ENCODE assay signal across 20 cellular contexts in genomic region chr22:47094861-47095330, GRCh38.
A peak's percentile ranks its signal among the peaks of the same experiment; 100 is the strongest.
DNase-seq lines count a peak whose midpoint lies in the region; ATAC-seq, FAIRE-seq and TF ChIP-seq lines count a peak whose summit lies in the region.
"Had no signal": no experiment of that assay in that cellular context is flagged by ENCODE, and none has a peak within 500 bp of the region (broad histone marks: within the 10 kb centered on the region; RNA-seq: fewer than 3 reads in every experiment).

No MANE protein-coding gene starts in this region.

- H3K4me1 ChIP-seq in K562 (replicated peaks in 1 of 2; ENCODE audit: control insufficient read depth in 2 of 2, insufficient read depth in 2 of 2, low read length in 2 of 2) (peaks cover 21 to 24% of the 10 kb centered on the region in 2 experiments; a peak in 4 of 5 replicates), ascending aorta (no peaks in the 10 kb centered on the region)

- no peaks in the 10 kb centered on the region for H3K27me3 ChIP-seq in MG63
- no peaks in the 10 kb centered on the region for H3K27me3 ChIP-seq in K562 (ENCODE audit: control insufficient read depth in 2 of 2, insufficient read depth in 2 of 2, low read length in 2 of 2)
- no peaks in the 10 kb centered on the region for H3K27me3 ChIP-seq in ascending aorta
- H3K27me3 ChIP-seq: esophagus squamous epithelium had no signal

- H3K27me3 Mint-ChIP-seq in activated CD4-positive, alpha-beta memory T cell treated with anti-CD3 and anti-CD28 coated beads for 36 hours = no peaks in the 10 kb centered on the region
- H3K27me3 Mint-ChIP-seq in activated CD4-positive, alpha-beta memory T cell treated with anti-CD3 and anti-CD28 coated beads, Interleukin-2, amount 10 ng/mL, durations not matched to agents 7 days and 5 days = no peaks in the 10 kb centered on the region
- no peaks in the 10 kb centered on the region for H3K27me3 Mint-ChIP-seq in osteocyte (ENCODE audit: unreplicated experiment)
- H3K27me3 Mint-ChIP-seq: activated naive CD4-positive, alpha-beta T cell treated with anti-CD3 and anti-CD28 coated beads, Interleukin-2, amount 50 U/mL, for 24 hours; central memory CD8-positive, alpha-beta T cell had no signal

- intact Hi-C loops in activated CD4-positive, alpha-beta memory T cell treated with anti-CD3 and anti-CD28 coated beads for 36 hours (cut with micrococcal nuclease) = loop anchor here (10.0 kb wide), 1 partner anchor 90 kb away; no protein-coding TSS in a partner anchor
- intact Hi-C loops in K562 (cut with micrococcal nuclease) (no loop called here), ascending aorta (cut with DNase I) (no loop called here)

- ATAC-seq in K562 (no peak), GM18520 (IDR thresholded peaks at IDR 0.05; ENCODE audit: unreplicated experiment) (no peak), GM21825 (IDR thresholded peaks at IDR 0.05; ENCODE audit: unreplicated experiment) (no peak)
- ATAC-seq: WTC11 had no signal

- no peak overlapping the region for H3K4me2 ChIP-seq in K562 (ENCODE audit: insufficient read depth, low read length)

- no peak for TF ChIP-seq RAD21 in K562 (CRISPR knock-in tag; conservative IDR thresholded peaks at IDR 0.05 in 1 of 2, IDR thresholded peaks at IDR 0.05 in 1 of 2)

- TF ChIP-seq CTCF in K562 (IDR thresholded peaks at IDR 0.05 in 2 of 3, conservative IDR thresholded peaks at IDR 0.05 in 1 of 3; ENCODE audit: insufficient read depth in 2 of 3, low read depth in 1 of 3, low read length in 3 of 3) (no peak), osteocyte (IDR thresholded peaks at IDR 0.05) (no peak), ascending aorta (IDR thresholded peaks at IDR 0.05) (no peak)

- peaks cover 4% of the 10 kb centered on the region for H3K9me1 ChIP-seq in K562 (ENCODE audit: control insufficient read depth, insufficient read depth, low read length)

- no peak overlapping the region for H2AFZ ChIP-seq in K562 (ENCODE audit: low read depth, low read length)

- no peak for TF ChIP-seq POLR2A in K562 (conservative IDR thresholded peaks at IDR 0.05)

- CTCF ChIA-PET in activated CD4-positive, alpha-beta memory T cell treated with anti-CD3 and anti-CD28 coated beads for 36 hours (lab: Charles Lee) = interaction anchor here (1.4 kb wide), 1 partner anchor 12 kb away, joined by 4 read pairs; no protein-coding TSS in a partner anchor
- CTCF ChIA-PET in activated CD4-positive, alpha-beta memory T cell treated with anti-CD3 and anti-CD28 coated beads, Interleukin-2, amount 10 ng/mL, durations not matched to agents 7 days and 5 days (lab: Charles Lee) = no interaction called here
- CTCF ChIA-PET in K562 (lab: Yijun Ruan, JAX; ENCODE audit: low intra/inter-chr PET ratio) = no interaction called here

- H3K36me3 Mint-ChIP-seq in activated CD4-positive, alpha-beta memory T cell treated with anti-CD3 and anti-CD28 coated beads for 36 hours = peaks cover 21% of the 10 kb centered on the region
- H3K36me3 Mint-ChIP-seq in activated CD4-positive, alpha-beta memory T cell treated with anti-CD3 and anti-CD28 coated beads, Interleukin-2, amount 10 ng/mL, durations not matched to agents 7 days and 5 days (ENCODE audit: low read depth) = peaks cover 28% of the 10 kb centered on the region
- H3K36me3 Mint-ChIP-seq in osteocyte (ENCODE audit: unreplicated experiment) = no peaks in the 10 kb centered on the region

- FAIRE-seq in K562 (lab: Jason Lieb, UNC) = no peak
- FAIRE-seq: kidney had no signal

- H3K4me3 Mint-ChIP-seq in activated CD4-positive, alpha-beta memory T cell treated with anti-CD3 and anti-CD28 coated beads for 36 hours = no peak overlapping the region
- no peak overlapping the region for H3K4me3 Mint-ChIP-seq in activated CD4-positive, alpha-beta memory T cell treated with anti-CD3 and anti-CD28 coated beads, Interleukin-2, amount 10 ng/mL, durations not matched to agents 7 days and 5 days
- H3K4me3 Mint-ChIP-seq in osteocyte (ENCODE audit: unreplicated experiment) = no peak overlapping the region
- H3K4me3 Mint-ChIP-seq: activated naive CD4-positive, alpha-beta T cell treated with anti-CD3 and anti-CD28 coated beads, Interleukin-2, amount 50 U/mL, for 24 hours; central memory CD8-positive, alpha-beta T cell; neural crest cell; WTC11 had no signal

- no peaks in the 10 kb centered on the region for H3K36me3 ChIP-seq in MG63
- no peaks in the 10 kb centered on the region for H3K36me3 ChIP-seq in K562 (ENCODE audit: control insufficient read depth, insufficient read depth, low read length)
- no peaks in the 10 kb centered on the region for H3K36me3 ChIP-seq in ascending aorta
- H3K36me3 ChIP-seq: esophagus squamous epithelium had no signal

- DNase-seq in activated CD4-positive, alpha-beta memory T cell treated with anti-CD3 and anti-CD28 coated beads for 36 hours = peak; percentile 45
- DNase-seq in activated CD4-positive, alpha-beta memory T cell treated with anti-CD3 and anti-CD28 coated beads, Interleukin-2, amount 10 ng/mL, durations not matched to agents 7 days and 5 days = no peak
- DNase-seq in MG63 (peak; percentile 9), K562 (ENCODE audit: extremely low read depth in 1 of 4, low spot score in 3 of 4) (no peak), osteocyte (ENCODE audit: extremely low spot score, unreplicated experiment) (peak; percentile 13), ascending aorta (ENCODE audit: low spot score in 2 of 2) (no peak)
- DNase-seq: DMS 273 treated with DMSO at 0.1 percent for 48 hours, esophagus squamous epithelium, HCEC 1CT, kidney, mesenchymal stem cell, NCI-H1436 treated with DMSO at 0.1 percent for 48 hours, NCI-H446 had no signal

- POLR2A ChIA-PET in activated CD4-positive, alpha-beta memory T cell treated with anti-CD3 and anti-CD28 coated beads for 36 hours (lab: Charles Lee) = interaction anchor here (0.6 kb wide), 1 partner anchor 13 kb away, joined by 4 read pairs; no protein-coding TSS in a partner anchor
- POLR2A ChIA-PET in activated CD4-positive, alpha-beta memory T cell treated with anti-CD3 and anti-CD28 coated beads, Interleukin-2, amount 10 ng/mL, durations not matched to agents 7 days and 5 days (lab: Charles Lee) = no interaction called here
- POLR2A ChIA-PET in K562 (lab: Yijun Ruan, JAX) = no interaction called here

- in situ Hi-C loops in K562 (cut with MboI) = no loop called here

- H3K4me1 Mint-ChIP-seq in activated CD4-positive, alpha-beta memory T cell treated with anti-CD3 and anti-CD28 coated beads for 36 hours (ENCODE audit: low read depth) = peaks cover 38% of the 10 kb centered on the region
- peaks cover 19% of the 10 kb centered on the region for H3K4me1 Mint-ChIP-seq in activated CD4-positive, alpha-beta memory T cell treated with anti-CD3 and anti-CD28 coated beads, Interleukin-2, amount 10 ng/mL, durations not matched to agents 7 days and 5 days
- H3K4me1 Mint-ChIP-seq in osteocyte (ENCODE audit: unreplicated experiment) = peaks cover 12% of the 10 kb centered on the region

- H4K20me1 ChIP-seq in K562 (replicated peaks; ENCODE audit: control insufficient read depth, insufficient read depth, low read length) = no peaks in the 10 kb centered on the region

- peaks cover 8% of the 10 kb centered on the region; the same call in 1 of the 2 replicates for H3K9me3 ChIP-seq in MG63
- H3K9me3 ChIP-seq in K562 (replicated peaks; ENCODE audit: control insufficient read depth, insufficient read depth, low read depth, low read length) = no peaks in the 10 kb centered on the region
- H3K9me3 ChIP-seq in ascending aorta = no peaks in the 10 kb centered on the region
- H3K9me3 ChIP-seq: esophagus squamous epithelium had no signal

- H3K79me2 ChIP-seq in K562 (ENCODE audit: control insufficient read depth, insufficient read depth, low read length) = no peaks in the 10 kb centered on the region; the same call in 2 of the 3 replicates

- peak overlapping the region; percentile 1 for H3K27ac Mint-ChIP-seq in activated CD4-positive, alpha-beta memory T cell treated with anti-CD3 and anti-CD28 coated beads for 36 hours
- H3K27ac Mint-ChIP-seq in activated CD4-positive, alpha-beta memory T cell treated with anti-CD3 and anti-CD28 coated beads, Interleukin-2, amount 10 ng/mL, durations not matched to agents 7 days and 5 days = no peak overlapping the region
- H3K27ac Mint-ChIP-seq in osteocyte (ENCODE audit: unreplicated experiment) = no peak overlapping the region
- H3K27ac Mint-ChIP-seq: activated naive CD4-positive, alpha-beta T cell treated with anti-CD3 and anti-CD28 coated beads, Interleukin-2, amount 50 U/mL, for 24 hours; WTC11 had no signal

- H3K4me3 ChIP-seq in MG63 = no peak overlapping the region
- H3K4me3 ChIP-seq in K562 = no peak overlapping the region
- no peak overlapping the region for H3K4me3 ChIP-seq in ascending aorta
- H3K4me3 ChIP-seq: esophagus squamous epithelium had no signal

- H3K9me3 Mint-ChIP-seq in activated CD4-positive, alpha-beta memory T cell treated with anti-CD3 and anti-CD28 coated beads for 36 hours = peaks cover 26% of the 10 kb centered on the region
- H3K9me3 Mint-ChIP-seq in activated CD4-positive, alpha-beta memory T cell treated with anti-CD3 and anti-CD28 coated beads, Interleukin-2, amount 10 ng/mL, durations not matched to agents 7 days and 5 days = peaks cover 47% of the 10 kb centered on the region
- H3K9me3 Mint-ChIP-seq in osteocyte (ENCODE audit: unreplicated experiment) = peaks cover 8% of the 10 kb centered on the region
- H3K9me3 Mint-ChIP-seq: activated naive CD4-positive, alpha-beta T cell treated with anti-CD3 and anti-CD28 coated beads, Interleukin-2, amount 50 U/mL, for 24 hours; central memory CD8-positive, alpha-beta T cell had no signal

- no peak overlapping the region for H3K27ac ChIP-seq in K562 (ENCODE audit: extremely low read depth, low read depth, low read length)
- no peak overlapping the region for H3K27ac ChIP-seq in ascending aorta
- H3K27ac ChIP-seq: C4-2B had no signal

- 64% methylated on average over 8 of the region's 8 CpGs for WGBS in K562 (ENCODE audit: insufficient coverage, low coverage, missing lambda C conversion rate)

- BruUV-seq in K562 (replicated peaks; lab: Mats Ljungman, UMichigan) = no TSS peak

- no peak for TF ChIP-seq EP300 in K562 (IDR thresholded peaks at IDR 0.05; ENCODE audit: low read length)

- H3K9ac ChIP-seq in K562 (ENCODE audit: insufficient read depth in 1 of 2, low read depth in 2 of 2, low read length in 2 of 2) = no peak overlapping the region

TF ChIP-seq in K562, 482 proteins besides CTCF, POLR2A, EP300 and RAD21 (continues in another document):
- TF ChIP-seq ZBTB12 (CRISPR knock-in tag; IDR thresholded peaks at IDR 0.05) (no peak), PYGO2 (tag; IDR thresholded peaks at IDR 0.05) (no peak), FOSL1 (tag; conservative IDR thresholded peaks at IDR 0.05) (0 out of 2 replicates have a peak, but pooled peaks have one; percentile 28)

Comparison
In these comparisons a context has a peak if more than half of its experiments do, and no peak if none do; other contexts are left out.
1. DNase-seq: peak in activated CD4-positive, alpha-beta memory T cell treated with anti-CD3 and anti-CD28 coated beads for 36 hours (single experiment), MG63 (single experiment) and osteocyte (single experiment); none in activated CD4-positive, alpha-beta memory T cell treated with anti-CD3 and anti-CD28 coated beads, Interleukin-2, amount 10 ng/mL, durations not matched to agents 7 days and 5 days (single experiment), K562 (0 of 4) and ascending aorta (0 of 2).